6 cellular contexts compared by ENCODE assay signal in the genomic region with DNA sequence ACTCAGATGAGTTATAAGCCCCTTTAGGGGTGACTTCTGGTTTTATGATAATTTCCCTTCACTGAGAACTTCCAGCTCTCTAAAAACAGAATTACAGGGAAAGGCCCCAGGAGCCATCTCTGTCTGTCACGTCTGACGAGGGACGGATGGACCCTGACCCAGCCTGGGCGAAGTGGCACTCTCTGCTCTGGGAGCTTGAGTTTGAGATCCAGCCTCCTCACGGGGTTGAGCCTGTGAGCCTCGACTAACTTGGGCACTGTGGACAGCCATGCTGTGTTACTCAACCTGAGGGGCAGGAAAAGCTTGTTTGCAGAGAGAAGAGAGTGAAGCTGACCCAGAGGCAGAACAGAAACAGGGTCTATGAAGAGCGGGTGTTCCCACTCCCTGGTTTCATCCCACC. TPM values are rescaled to one million over a fixed set of nuclear protein-coding genes. Genes with fewer than 3 reads are reported as not detected.
"Had no signal": no experiment of that assay in that cellular context is flagged by ENCODE, and none has a peak within 500 bp of the region (broad histone marks: within the 10 kb centered on the region; RNA-seq: fewer than 3 reads in every experiment).

No MANE protein-coding gene starts in this region.

- H3K36me3 Mint-ChIP-seq: IgD-negative memory B cell had no signal

- DNase-seq: IMR-90 had no signal

- H3K27ac Mint-ChIP-seq: IgD-negative memory B cell had no signal

- H3K4me3 ChIP-seq: K562 had no signal

- H3K4me3 Mint-ChIP-seq: IgD-negative memory B cell had no signal

- H3K27ac ChIP-seq: HL-60 had no signal

- FAIRE-seq: HepG2, HTR-8/SVneo, K562 had no signal

- H3K4me1 Mint-ChIP-seq: IgD-negative memory B cell had no signal

RNA-seq across cellular contexts. Expression of a gene that starts 54.6 kb away (rescaled TPM):
- total RNA-seq: IMR-90 had no signal
- polyA plus RNA-seq: IgD-negative memory B cell, IMR-90 had no signal
